In genomic region chr10:21523007-21523406, GRCh38 we compare ENCODE assay signal across 13 cellular contexts. TPM values are rescaled to one million over a fixed set of nuclear protein-coding genes. Genes with fewer than 3 reads are reported as not detected.
A peak's percentile ranks its signal among the peaks of the same experiment; 100 is the strongest.
DNase-seq lines count a peak whose midpoint lies in the region; ATAC-seq and TF ChIP-seq lines count a peak whose summit lies in the region.
"Had no signal": no experiment of that assay in that cellular context is flagged by ENCODE, and none has a peak within 500 bp of the region (broad histone marks: within the 10 kb centered on the region; RNA-seq: fewer than 3 reads in every experiment).

No MANE protein-coding gene starts in this region.

- DNase-seq in cardiac muscle cell (ENCODE audit: low read depth in 1 of 2, low spot score in 1 of 2) (no peak), heart left ventricle (no peak), WTC11 (ENCODE audit: low spot score) (no peak), left kidney (ENCODE audit: low read depth, low spot score) (peak; percentile 75), superior temporal gyrus (ENCODE audit: extremely low spot score) (peak; percentile 12)
- DNase-seq: activated CD8-positive, alpha-beta memory T cell treated with anti-CD3 and anti-CD28 coated beads, Interleukin-2, amount 10 ng/mL, durations not matched to agents 7 days and 5 days; stimulated activated CD4-positive, alpha-beta T cell treated with anti-CD3 and anti-CD28 coated beads, Interleukin-4, amount 100 ng/mL, for 24 hours; stimulated activated naive CD4-positive, alpha-beta T cell treated with Interleukin-2 at 50 U/mL for 16 hours had no signal

- H3K4me3 ChIP-seq in cardiac muscle cell (no peak overlapping the region), heart left ventricle (no peak overlapping the region)
- H3K4me3 ChIP-seq: gastroesophageal sphincter had no signal

- peaks cover 60% of the 10 kb centered on the region for H3K4me1 Mint-ChIP-seq in WTC11

- H3K9me3 ChIP-seq in cardiac muscle cell (ENCODE audit: low read depth) (no peaks in the 10 kb centered on the region), heart left ventricle (no peaks in the 10 kb centered on the region)
- H3K9me3 ChIP-seq: gastroesophageal sphincter had no signal

- 44 to 82% (median 73%) methylated on average over 1 of the region's 1 CpG for WGBS in heart left ventricle, 4 donors

- H3K27me3 ChIP-seq in cardiac muscle cell (no peaks in the 10 kb centered on the region), heart left ventricle (peaks cover 0 to 19% (median 0%) of the 10 kb centered on the region in 9 donors)
- H3K27me3 ChIP-seq: gastroesophageal sphincter had no signal

- CTCF ChIA-PET in WTC11 (lab: Charles Lee), result interaction anchor here (1.0 to 3.2 kb wide), 2 partner anchors 8 to 27 kb away, joined by 3 to 35 read pairs; no protein-coding TSS in a partner anchor

- TF ChIP-seq CTCF in cardiac muscle cell (IDR thresholded peaks at IDR 0.05; ENCODE audit: low read depth, low read length) (no peak), heart left ventricle (IDR thresholded peaks at IDR 0.05) (no peak), WTC11 (IDR thresholded peaks at IDR 0.05) (no peak)

- no peak for TF ChIP-seq POLR2A in heart left ventricle (IDR thresholded peaks at IDR 0.05)

- intact Hi-C loops in heart left ventricle (cut with DNase I), result loop anchor here in 2 of 10 donors (10.0 kb wide), 2 partner anchors 792 to 802 kb away; partner anchors contain the start of genes BMI1 (in 1 of the 2) and COMMD3 (in 1 of the 2)

- no peaks in the 10 kb centered on the region for H3K36me3 Mint-ChIP-seq in WTC11
- H3K36me3 Mint-ChIP-seq: activated CD8-positive, alpha-beta memory T cell treated with anti-CD3 and anti-CD28 coated beads, Interleukin-2, amount 10 ng/mL, durations not matched to agents 7 days and 5 days had no signal

- POLR2A ChIA-PET in WTC11 (lab: Charles Lee), result interaction anchor here (0.6 to 5.1 kb wide), 2 partner anchors 15 to 1182 kb away, joined by 4 to 155 read pairs; no protein-coding TSS in a partner anchor

- ATAC-seq in heart left ventricle (no peak), WTC11 (no peak), HG02973 (IDR thresholded peaks at IDR 0.05; ENCODE audit: unreplicated experiment) (no peak), GM21529 (IDR thresholded peaks at IDR 0.05; ENCODE audit: unreplicated experiment) (no peak), GM19463 (IDR thresholded peaks at IDR 0.05; ENCODE audit: unreplicated experiment) (no peak)
- ATAC-seq: activated CD8-positive, alpha-beta memory T cell treated with anti-CD3 and anti-CD28 coated beads, Interleukin-2, amount 10 ng/mL, durations not matched to agents 7 days and 5 days; gastroesophageal sphincter had no signal

- H3K36me3 ChIP-seq in cardiac muscle cell (no peaks in the 10 kb centered on the region), heart left ventricle (no peaks in the 10 kb centered on the region)
- H3K36me3 ChIP-seq: gastroesophageal sphincter had no signal

- H3K27ac Mint-ChIP-seq in WTC11, result peak overlapping the region; percentile 99
- H3K27ac Mint-ChIP-seq: activated CD8-positive, alpha-beta memory T cell treated with anti-CD3 and anti-CD28 coated beads, Interleukin-2, amount 10 ng/mL, durations not matched to agents 7 days and 5 days had no signal

- H3K4me3 Mint-ChIP-seq in WTC11, result peak overlapping the region; percentile 83
- H3K4me3 Mint-ChIP-seq: activated CD8-positive, alpha-beta memory T cell treated with anti-CD3 and anti-CD28 coated beads, Interleukin-2, amount 10 ng/mL, durations not matched to agents 7 days and 5 days had no signal

- peaks cover 15% of the 10 kb centered on the region for H3K27me3 Mint-ChIP-seq in WTC11 (ENCODE audit: low read depth)

- H3K4me1 ChIP-seq in cardiac muscle cell (ENCODE audit: low read depth) (peaks cover 49% of the 10 kb centered on the region), heart left ventricle (peaks cover 0 to 45% (median 17%) of the 10 kb centered on the region in 12 donors)

- H3K27ac ChIP-seq in cardiac muscle cell (peak overlapping the region; percentile 99), heart left ventricle (peak overlapping the region in 4 of 12 donors; percentile 0 to 99 (median 56))
- H3K27ac ChIP-seq: parathyroid adenoma had no signal

- H3K9me3 Mint-ChIP-seq in WTC11, result no peaks in the 10 kb centered on the region

TF ChIP-seq in WTC11, 78 proteins besides CTCF, POLR2A, EP300 and RAD21:
- no peak for TF ChIP-seq ATF3 (CRISPR knock-in tag; conservative IDR thresholded peaks at IDR 0.05)
- no peak for TF ChIP-seq IRF2 (CRISPR knock-in tag; IDR thresholded peaks at IDR 0.05; ENCODE audit: borderline replicate concordance, low read depth)
- no peak for TF ChIP-seq ARID4B (CRISPR knock-in tag; IDR thresholded peaks at IDR 0.05; ENCODE audit: borderline replicate concordance)
- TF ChIP-seq OVOL2 (CRISPR knock-in tag; IDR thresholded peaks at IDR 0.05; ENCODE audit: borderline replicate concordance), result no peak
- TF ChIP-seq NR3C1 (CRISPR knock-in tag; conservative IDR thresholded peaks at IDR 0.05; ENCODE audit: low read depth), result no peak
- TF ChIP-seq ZNF317 (CRISPR knock-in tag; IDR thresholded peaks at IDR 0.05; ENCODE audit: borderline replicate concordance, low read depth), result no peak
- no peak for TF ChIP-seq E2F1 (CRISPR knock-in tag; IDR thresholded peaks at IDR 0.05)
- no peak for TF ChIP-seq NR2C2 (CRISPR knock-in tag; IDR thresholded peaks at IDR 0.05)
- no peak for TF ChIP-seq ZNF121 (CRISPR knock-in tag; IDR thresholded peaks at IDR 0.05)

RNA-seq across cellular contexts. Expression of gene SKIDA1, which starts 2.5 kb away (rescaled TPM):
- total RNA-seq in cardiac muscle cell (42.4 and 62.4 TPM in 2 replicates), heart left ventricle (1 to 10 TPM; 2.3 to 5.4 (median 3.6) TPM), WTC11 (2021) (9.4 to 12.9 TPM (median 11.8 TPM) in 3 replicates)
- polyA plus RNA-seq in cardiac muscle cell (4.3 and 7.9 TPM in 2 replicates), heart left ventricle (under 1 TPM; 0.61 to 0.75 TPM)

RNA-seq across cellular contexts. Expression of gene MLLT10, which starts 11.0 kb away (rescaled TPM):
- total RNA-seq in cardiac muscle cell (26.0 and 40.6 TPM in 2 replicates), heart left ventricle (10 to 100 TPM; 17.1 to 30.7 (median 25.2) TPM), WTC11 (2021) (52.7 to 60.3 TPM (median 60.1 TPM) in 3 replicates)
- polyA plus RNA-seq in cardiac muscle cell (38.4 and 39.5 TPM in 2 replicates), heart left ventricle (10 to 100 TPM; 16.0 to 30.3 TPM)

Comparison
In these comparisons a context has a peak if more than half of its experiments do, and no peak if none do; other contexts are left out.
1. DNase-seq: peak in left kidney (single experiment) and superior temporal gyrus (single experiment); none in cardiac muscle cell (0 of 2), heart left ventricle (0 of 5) and WTC11 (single experiment).